Comparison of ENCODE assay signal across 8 cellular contexts in the genomic region with DNA sequence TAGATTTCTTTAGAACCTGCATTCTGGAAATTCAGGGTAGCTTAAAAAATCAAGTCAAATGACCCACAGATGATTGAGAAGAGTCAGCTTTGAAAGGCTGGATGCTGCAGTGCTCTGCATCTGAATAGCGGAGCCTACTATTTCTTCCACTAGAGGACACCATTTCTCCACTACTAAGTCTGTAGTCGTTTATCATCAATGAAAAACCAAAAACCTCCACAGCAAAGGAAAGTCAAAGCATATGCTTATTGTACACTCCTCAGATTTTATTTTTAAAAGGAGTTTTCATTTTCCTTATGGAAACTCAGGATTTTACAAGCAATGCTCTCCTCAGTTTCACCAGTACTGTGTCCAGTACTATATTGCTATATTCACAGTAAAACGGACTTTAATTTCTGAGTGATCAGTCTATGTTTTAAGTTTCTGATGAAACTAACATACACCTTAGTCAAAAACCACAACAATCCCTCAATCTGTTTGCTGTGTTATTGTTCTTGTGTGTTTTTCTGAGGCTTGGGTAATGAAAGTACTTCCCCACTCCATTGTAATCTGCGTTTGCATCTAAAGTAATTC. TPM values are rescaled to one million over a fixed set of nuclear protein-coding genes. Genes with fewer than 3 reads are reported as not detected.
DNase-seq lines count a peak whose midpoint lies in the region; ATAC-seq, FAIRE-seq and TF ChIP-seq lines count a peak whose summit lies in the region.

No MANE protein-coding gene starts in this region.

- TF ChIP-seq RAD21 in HepG2 (CRISPR knock-in tag; IDR thresholded peaks at IDR 0.05), result peak; percentile 74

- TF ChIP-seq POLR2A in HepG2 (IDR thresholded peaks at IDR 0.05; ENCODE audit: insufficient read depth in 1 of 2, low read depth in 2 of 2, low read length in 2 of 2) (no peak), vagina (IDR thresholded peaks at IDR 0.05) (no peak)

- no peaks in the 10 kb centered on the region for H3K4me1 ChIP-seq in HepG2 (ENCODE audit: insufficient read depth, low read length)
- no peaks in the 10 kb centered on the region for H3K4me1 ChIP-seq in vagina

- ATAC-seq in GM21423 (IDR thresholded peaks at IDR 0.05; ENCODE audit: unreplicated experiment) (peak; percentile 47), HG03521 (IDR thresholded peaks at IDR 0.05; ENCODE audit: unreplicated experiment) (peak; percentile 41), HepG2 (peak; percentile 88)

- H3K27ac ChIP-seq in HepG2 (ENCODE audit: extremely low read length, insufficient read depth, low read length) (no peak overlapping the region), vagina (no peak overlapping the region)

- 17% methylated on average over 4 of the region's 4 CpGs for WGBS in HepG2 (ENCODE audit: low lambda C conversion rate)

- no peaks in the 10 kb centered on the region for H3K79me2 ChIP-seq in HepG2 (ENCODE audit: insufficient read depth, low read length)

- H2AFZ ChIP-seq in HepG2 (ENCODE audit: low read length), result no peak overlapping the region

- H4K20me1 ChIP-seq in HepG2 (ENCODE audit: insufficient read depth, low read length), result no peaks in the 10 kb centered on the region

- peak; percentile 71 for TF ChIP-seq CTCF in GM10248 (IDR thresholded peaks at IDR 0.05; ENCODE audit: control extremely low read depth, extremely low read depth, low read depth, missing control alignments)
- TF ChIP-seq CTCF in HepG2 (CRISPR knock-in tag; IDR thresholded peaks at IDR 0.05), result peak; percentile 76
- peak in 2 of 3 experiments; percentile 62 to 83 for TF ChIP-seq CTCF in vagina (IDR thresholded peaks at IDR 0.05)

- H3K36me3 ChIP-seq in HepG2 (replicated peaks in 1 of 2; ENCODE audit: control insufficient read depth in 1 of 2, insufficient read depth in 2 of 2, low read length in 2 of 2), result no peaks in the 10 kb centered on the region
- H3K36me3 ChIP-seq in vagina, result no peaks in the 10 kb centered on the region

- no TSS peak for BruUV-seq in HepG2 (replicated peaks; lab: Mats Ljungman, UMichigan)

- FAIRE-seq in HepG2 (lab: Jason Lieb, UNC), result peak; percentile 70

- H3K9me3 ChIP-seq in HepG2 (ENCODE audit: low read length) (no peaks in the 10 kb centered on the region), vagina (no peaks in the 10 kb centered on the region)

- no peaks in the 10 kb centered on the region for H3K27me3 ChIP-seq in HepG2 (ENCODE audit: control insufficient read depth in 1 of 2, insufficient read depth in 2 of 2, low read length in 2 of 2)
- H3K27me3 ChIP-seq in vagina, result no peaks in the 10 kb centered on the region

- no peak overlapping the region for H3K4me2 ChIP-seq in HepG2 (ENCODE audit: low read depth, low read length)

- TF ChIP-seq EP300 in HepG2 (IDR thresholded peaks at IDR 0.05; ENCODE audit: low read depth in 2 of 2, low read length in 2 of 2) (no peak), HepG2 (CRISPR knock-in tag; IDR thresholded peaks at IDR 0.05; ENCODE audit: borderline replicate concordance) (no peak)

- intact Hi-C loops in HepG2 (cut with micrococcal nuclease; ENCODE audit: unreplicated experiment), result loop anchor here (1.0 to 2.0 kb wide), 2 partner anchors 405 to 559 kb away; no protein-coding TSS in a partner anchor
- intact Hi-C loops in vagina (cut with DNase I), result loop anchor here (5.0 to 10.0 kb wide), 3 partner anchors 127 to 403 kb away; no protein-coding TSS in a partner anchor

- H3K9ac ChIP-seq in HepG2 (ENCODE audit: insufficient read depth, low read depth, low read length), result no peak overlapping the region

- CTCF ChIA-PET in GM10248 (lab: Yijun Ruan, JAX), result interaction anchor here (0.6 to 8.4 kb wide), 39 partner anchors 8 to 291 kb away, joined by 3 to 139 read pairs (median 4); partner anchors contain the start of genes ENPP4 and RCAN2
- CTCF ChIA-PET in HepG2 (lab: Yijun Ruan, JAX; ENCODE audit: low intra/inter-chr PET ratio, low total read pairs), result interaction anchor here (1.5 to 3.3 kb wide), 2 partner anchors 189 to 560 kb away, joined by 4 to 24 read pairs; no protein-coding TSS in a partner anchor

- DNase-seq in GM10248 (ENCODE audit: extremely low spot score), result peak; percentile 44
- DNase-seq in NCI-H82 treated with DMSO at 0.1 percent for 48 hours (lab: John Stamatoyannopoulos, UW; ENCODE audit: unreplicated experiment), result peak; percentile 7
- DNase-seq in cerebellum (ENCODE audit: low spot score), result peak; percentile 52
- peak; percentile 26 for DNase-seq in HepG2 (ENCODE audit: low spot score)
- DNase-seq in vagina (ENCODE audit: extremely low spot score in 2 of 2), result no peak
- DNase-seq in stimulated activated naive CD4-positive, alpha-beta T cell treated with Interleukin-2 at 50 U/mL for 16 hours (lab: John Stamatoyannopoulos, UW), result no peak

- in situ Hi-C loops in HepG2 (cut with HindIII; ENCODE audit: extremely low pct_ligation_motif_present, low pct_unique_long_range_greater_than_20kb), result loop anchor here (5.0 to 25.0 kb wide), 2 partner anchors 191 to 766 kb away; no protein-coding TSS in a partner anchor

- POLR2A ChIA-PET in GM10248 (lab: Yijun Ruan, JAX) (interaction anchor here (1.0 kb wide), 1 partner anchor 131 kb away, joined by 3 read pairs; no protein-coding TSS in a partner anchor), HepG2 (lab: Yijun Ruan, JAX) (no interaction called here)

- H3K4me3 ChIP-seq in HepG2 (replicated peaks in 1 of 3; ENCODE audit: insufficient read depth in 1 of 3, low read depth in 2 of 3, low read length in 3 of 3) (no peak overlapping the region), vagina (no peak overlapping the region)

TF ChIP-seq in HepG2, 621 proteins besides CTCF, POLR2A, EP300 and RAD21 (continues in another document):
- TF ChIP-seq SMC3 (IDR thresholded peaks at IDR 0.05; ENCODE audit: low read length) (peak; percentile 75), CBFB (CRISPR knock-in tag; IDR thresholded peaks at IDR 0.05) (no peak), ARNT2 (CRISPR knock-in tag; IDR thresholded peaks at IDR 0.05; ENCODE audit: low read depth) (no peak), MIXL1 (CRISPR knock-in tag; IDR thresholded peaks at IDR 0.05) (0 out of 2 replicates have a peak, but pooled peaks have one; percentile 47), ZNF354B (CRISPR knock-in tag; IDR thresholded peaks at IDR 0.05) (no peak)
- TF ChIP-seq, protein P1, sequence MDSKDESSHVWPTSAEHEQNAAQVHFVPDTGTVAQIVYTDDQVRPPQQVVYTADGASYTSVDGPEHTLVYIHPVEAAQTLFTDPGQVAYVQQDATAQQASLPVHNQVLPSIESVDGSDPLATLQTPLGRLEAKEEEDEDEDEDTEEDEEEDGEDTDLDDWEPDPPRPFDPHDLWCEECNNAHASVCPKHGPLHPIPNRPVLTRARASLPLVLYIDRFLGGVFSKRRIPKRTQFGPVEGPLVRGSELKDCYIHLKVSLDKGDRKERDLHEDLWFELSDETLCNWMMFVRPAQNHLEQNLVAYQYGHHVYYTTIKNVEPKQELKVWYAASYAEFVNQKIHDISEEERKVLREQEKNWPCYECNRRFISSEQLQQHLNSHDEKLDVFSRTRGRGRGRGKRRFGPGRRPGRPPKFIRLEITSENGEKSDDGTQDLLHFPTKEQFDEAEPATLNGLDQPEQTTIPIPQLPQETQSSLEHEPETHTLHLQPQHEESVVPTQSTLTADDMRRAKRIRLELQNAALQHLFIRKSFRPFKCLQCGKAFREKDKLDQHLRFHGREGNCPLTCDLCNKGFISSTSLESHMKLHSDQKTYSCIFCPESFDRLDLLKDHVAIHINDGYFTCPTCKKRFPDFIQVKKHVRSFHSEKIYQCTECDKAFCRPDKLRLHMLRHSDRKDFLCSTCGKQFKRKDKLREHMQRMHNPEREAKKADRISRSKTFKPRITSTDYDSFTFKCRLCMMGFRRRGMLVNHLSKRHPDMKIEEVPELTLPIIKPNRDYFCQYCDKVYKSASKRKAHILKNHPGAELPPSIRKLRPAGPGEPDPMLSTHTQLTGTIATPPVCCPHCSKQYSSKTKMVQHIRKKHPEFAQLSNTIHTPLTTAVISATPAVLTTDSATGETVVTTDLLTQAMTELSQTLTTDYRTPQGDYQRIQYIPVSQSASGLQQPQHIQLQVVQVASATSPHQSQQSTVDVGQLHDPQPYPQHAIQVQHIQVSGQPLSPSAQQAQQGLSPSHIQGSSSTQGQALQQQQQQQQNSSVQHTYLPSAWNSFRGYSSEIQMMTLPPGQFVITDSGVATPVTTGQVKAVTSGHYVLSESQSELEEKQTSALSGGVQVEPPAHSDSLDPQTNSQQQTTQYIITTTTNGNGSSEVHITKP (CRISPR knock-in tag; IDR thresholded peaks at IDR 0.05; ENCODE audit: low read depth), result no peak

RNA-seq across cellular contexts. Expression of gene ENPP5, which starts 50.5 kb away (rescaled TPM):
- total RNA-seq in cerebellum (19.8 TPM), HepG2 (2016; rRNA removed; fragmentation: Illumina TruSeq; extraction: Trizol) (not detected in 2 replicates), vagina (2.5 TPM)
- total RNA-seq in HepG2 (2016; cell fraction: cytosol; rRNA removed; fragmentation: Illumina TruSeq; extraction: Trizol; ENCODE audit: low read depth), result not detected in 2 replicates
- not detected in 2 replicates for total RNA-seq in HepG2 (2016; cell fraction: insoluble cytoplasmic fraction; rRNA removed; fragmentation: Illumina TruSeq; extraction: Trizol)
- total RNA-seq in HepG2 (2016; cell fraction: membrane; rRNA removed; fragmentation: Illumina TruSeq; extraction: Trizol), result not detected in 2 replicates
- total RNA-seq in HepG2 (2016; cell fraction: nucleus; rRNA removed; fragmentation: Illumina TruSeq; extraction: Trizol), result not detected in 2 replicates
- polyA plus RNA-seq in HepG2 (2011; rRNA removed), result not detected in 2 replicates
- polyA plus RNA-seq in HepG2 (2011; cell fraction: cytosol; rRNA removed), result not detected in 2 replicates
- not detected in 2 replicates for polyA plus RNA-seq in HepG2 (2011; cell fraction: nucleus; rRNA removed)
- polyA plus RNA-seq in HepG2 (2012), result not detected in 2 replicates
- not detected in 2 replicates for polyA plus RNA-seq in HepG2 (2016; cell fraction: cytosol; fragmentation: Illumina TruSeq; extraction: Trizol; ENCODE audit: low read depth)
- not detected in 2 replicates for polyA plus RNA-seq in HepG2 (2016; cell fraction: insoluble cytoplasmic fraction; fragmentation: Illumina TruSeq; extraction: Trizol; ENCODE audit: low read depth)
- polyA plus RNA-seq in HepG2 (2016; cell fraction: membrane; fragmentation: Illumina TruSeq; extraction: Trizol; ENCODE audit: low read depth), result not detected in 2 replicates
- not detected in 2 replicates for polyA plus RNA-seq in HepG2 (2016; cell fraction: nucleus; fragmentation: Illumina TruSeq; extraction: Trizol; ENCODE audit: insufficient read depth, low read depth)
- polyA minus RNA-seq in HepG2 (2011; rRNA and poly(A)+ RNA removed; ENCODE audit: low replicate concordance), result not detected in 2 replicates
- polyA minus RNA-seq in HepG2 (2011; cell fraction: cytosol; rRNA and poly(A)+ RNA removed), result not detected in 2 replicates
- not detected in 2 replicates for polyA minus RNA-seq in HepG2 (2011; cell fraction: nucleus; rRNA and poly(A)+ RNA removed)

Comparison
In these comparisons a context has a peak if more than half of its experiments do, and no peak if none do; other contexts are left out.
1. DNase-seq: peak in GM10248 (single experiment), NCI-H82 treated with DMSO at 0.1 percent for 48 hours (single experiment), cerebellum (single experiment) and HepG2 (single experiment); none in vagina (0 of 2) and stimulated activated naive CD4-positive, alpha-beta T cell treated with Interleukin-2 at 50 U/mL for 16 hours (single experiment).
2. Peak in every context shown above with its lines, with median percentiles within 50 percentile points of each other: CTCF ChIP-seq and ATAC-seq.